ENCODE assay signal across 8 cellular contexts in the genomic region with DNA sequence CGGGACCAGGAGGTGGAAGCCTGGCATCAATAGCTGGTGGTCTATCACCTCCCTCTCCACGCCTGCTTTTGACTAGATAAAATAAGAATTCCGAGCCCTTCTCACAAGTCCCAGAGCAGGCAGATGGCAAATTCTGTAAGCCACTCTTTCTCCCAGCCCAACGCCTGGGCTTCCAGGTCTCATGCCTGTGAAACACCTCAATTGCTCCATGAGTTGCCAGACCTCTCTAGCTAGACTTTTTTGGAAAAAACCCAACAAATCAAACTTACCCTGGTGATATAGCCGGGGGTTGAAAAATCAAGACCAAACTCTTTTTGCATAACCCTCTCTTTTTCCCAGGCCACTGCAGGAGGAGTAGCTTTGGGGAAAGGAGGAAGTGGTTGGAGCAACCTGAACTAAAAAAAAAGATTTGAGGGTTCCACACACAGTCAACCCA. TPM values are rescaled to one million over a fixed set of nuclear protein-coding genes. Genes with fewer than 3 reads are reported as not detected.
DNase-seq lines count a peak whose midpoint lies in the region; ATAC-seq and TF ChIP-seq lines count a peak whose summit lies in the region.

No MANE protein-coding gene starts in this region.

- peaks cover 45% of the 10 kb centered on the region for H3K79me1 ChIP-seq in trophoblast cell (ENCODE audit: low read length)

- H3K9ac ChIP-seq in trophoblast cell (ENCODE audit: low read length) = no peak overlapping the region

- H3K27me3 ChIP-seq in GM06990 (replicated peaks; ENCODE audit: control insufficient read depth, insufficient read depth, low read length) (no peaks in the 10 kb centered on the region), SJSA1 (replicated peaks) (no peaks in the 10 kb centered on the region), esophagus muscularis mucosa (no peaks in the 10 kb centered on the region), trophoblast cell (ENCODE audit: insufficient read depth, low read length) (no peaks in the 10 kb centered on the region)

- no peak overlapping the region for H2AFZ ChIP-seq in trophoblast cell (ENCODE audit: insufficient read depth, low read length, poor library complexity)

- H3K79me2 ChIP-seq in trophoblast cell (ENCODE audit: control insufficient read depth, insufficient read depth, low read length, poor library complexity) = peaks cover 16% of the 10 kb centered on the region

- H3K27ac ChIP-seq in SJSA1 = peak overlapping the region; percentile 84
- peak overlapping the region; percentile 95 to 99 (median 97) for H3K27ac ChIP-seq in esophagus muscularis mucosa (replicated peaks in 1 of 4)
- peak overlapping the region; percentile 85 for H3K27ac ChIP-seq in trophoblast cell (ENCODE audit: low read depth, low read length)

- H3K4me2 ChIP-seq in trophoblast cell (ENCODE audit: low read length) = peak overlapping the region; percentile 56

- peak overlapping the region; percentile 78 for H2BK12ac ChIP-seq in trophoblast cell (ENCODE audit: low read length)

- TF ChIP-seq EP300 in esophagus muscularis mucosa (IDR thresholded peaks at IDR 0.05) = no peak

- H2AK5ac ChIP-seq in trophoblast cell (ENCODE audit: low read length) = peak overlapping the region; percentile 50

- H3K18ac ChIP-seq in trophoblast cell (ENCODE audit: low read length) = peak overlapping the region; percentile 14

- H3K23ac ChIP-seq in trophoblast cell (ENCODE audit: low read length) = no peak overlapping the region

- H3K4me1 ChIP-seq in SJSA1 (replicated peaks) = peaks cover 73% of the 10 kb centered on the region
- H3K4me1 ChIP-seq in esophagus muscularis mucosa = peaks cover 71 to 83% (median 81%) of the 10 kb centered on the region in 4 donors
- peaks cover 20 to 33% of the 10 kb centered on the region in 2 experiments for H3K4me1 ChIP-seq in trophoblast cell (ENCODE audit: control insufficient read depth in 1 of 2, insufficient read depth in 2 of 2, low read length in 2 of 2)

- peak overlapping the region; percentile 35 for H2BK5ac ChIP-seq in trophoblast cell (ENCODE audit: low read depth, low read length, poor library complexity)

- no peak for TF ChIP-seq POLR2A in esophagus muscularis mucosa (IDR thresholded peaks at IDR 0.05; ENCODE audit: low read depth)

- H3K9me3 ChIP-seq in SJSA1 (replicated peaks) = no peaks in the 10 kb centered on the region
- H3K9me3 ChIP-seq in esophagus muscularis mucosa = no peaks in the 10 kb centered on the region
- no peaks in the 10 kb centered on the region for H3K9me3 ChIP-seq in trophoblast cell (ENCODE audit: insufficient read depth, low read depth, low read length)

- H3K4ac ChIP-seq in trophoblast cell (ENCODE audit: low read depth, low read length) = peak overlapping the region; percentile 41

- TF ChIP-seq CTCF in GM06990 (IDR thresholded peaks at IDR 0.05; ENCODE audit: insufficient read depth, low read length, poor library complexity, severe bottlenecking) (no peak), esophagus muscularis mucosa (IDR thresholded peaks at IDR 0.05) (no peak)

- H2BK120ac ChIP-seq in trophoblast cell (ENCODE audit: insufficient read depth, low read length, poor library complexity) = peak overlapping the region; percentile 52

- H4K8ac ChIP-seq in trophoblast cell (ENCODE audit: low read depth, low read length) = peak overlapping the region; percentile 67

- no peak overlapping the region for H3K14ac ChIP-seq in trophoblast cell (ENCODE audit: low read length)

- ATAC-seq in GM18861 (IDR thresholded peaks at IDR 0.05; ENCODE audit: unreplicated experiment) = no peak

- H3K4me3 ChIP-seq in GM06990 (replicated peaks; ENCODE audit: low read depth, low read length) (peak overlapping the region; percentile 58), SJSA1 (no peak overlapping the region; the same call in 1 of the 2 replicates), esophagus muscularis mucosa (peak overlapping the region; percentile 49 to 59 (median 54)), trophoblast cell (ENCODE audit: low read depth, low read length) (no peak overlapping the region)

- H3K36me3 ChIP-seq in GM06990 (ENCODE audit: control insufficient read depth, insufficient read depth, low read length) (peaks cover 9% of the 10 kb centered on the region), SJSA1 (peaks cover 40% of the 10 kb centered on the region), esophagus muscularis mucosa (peaks cover 0 to 21% (median 11%) of the 10 kb centered on the region in 4 donors), trophoblast cell (ENCODE audit: control insufficient read depth in 1 of 2, insufficient read depth in 2 of 2, low read length in 2 of 2) (peaks cover 16 to 25% of the 10 kb centered on the region in 2 experiments)

- H4K91ac ChIP-seq in trophoblast cell (ENCODE audit: low read depth, low read length) = peak overlapping the region; percentile 90

- no peak for DNase-seq in GM06990 (ENCODE audit: extremely low read depth, insufficient read length)
- peak in 1 of 2 experiments; percentile 24 for DNase-seq in SJSA1 (ENCODE audit: low read depth in 1 of 2, low spot score in 2 of 2)
- no peak for DNase-seq in esophagus muscularis mucosa (ENCODE audit: extremely low spot score)
- no peak for DNase-seq in trophoblast cell
- DNase-seq in posterior cingulate gyrus = no peak
- DNase-seq in NCI-H1048 (lab: John Stamatoyannopoulos, UW) = no peak
- no peak for DNase-seq in DMS153 (lab: John Stamatoyannopoulos, UW)

- no peak overlapping the region for H4K12ac ChIP-seq in trophoblast cell (ENCODE audit: low read depth, low read length)

- WGBS in esophagus muscularis mucosa = 42% methylated on average over 3 of the region's 5 CpGs
- no CpG with 5 or more reads among the region's 5 CpGs for WGBS in trophoblast cell (ENCODE audit: extremely low coverage, insufficient coverage, insufficient read length)

- intact Hi-C loops in esophagus muscularis mucosa (cut with DNase I) = loop anchor here (5.0 to 10.0 kb wide), 2 partner anchors 41 to 481 kb away; no protein-coding TSS in a partner anchor
- intact Hi-C loops in posterior cingulate gyrus (cut with DNase I) = no loop called here

RNA-seq across cellular contexts. Expression of gene BHLHE40, which starts 7.0 kb away (rescaled TPM):
- 6.3 and 8.4 TPM in 2 replicates for total RNA-seq in SJSA1 (2014; rRNA removed; shearing (Covaris generic))
- total RNA-seq in esophagus muscularis mucosa = 100 to 1,000 TPM in 1 of 4 donors, 10 to 100 TPM in 2, 1 to 10 TPM in 1; 8.3 to 170 (median 19.4) TPM
- polyA plus RNA-seq in trophoblast cell (2013) = 173 and 187 TPM in 2 replicates

Comparison
In these comparisons a context has a peak if more than half of its experiments do, and no peak if none do; other contexts are left out.
1. H3K4me3 ChIP-seq: peak in GM06990 (single experiment) and esophagus muscularis mucosa (4 of 4); none in SJSA1 (single experiment) and trophoblast cell (single experiment).
2. Peak in every context shown above with its lines, with median percentiles within 50 percentile points of each other: H3K27ac ChIP-seq.